ENCODE assay signal across 8 cellular contexts in genomic region chr4:38782452-38783108, GRCh38. TPM values are rescaled to one million over a fixed set of nuclear protein-coding genes. Genes with fewer than 3 reads are reported as not detected.
DNase-seq lines count a peak whose midpoint lies in the region; ATAC-seq, FAIRE-seq and TF ChIP-seq lines count a peak whose summit lies in the region.

Gene TLR10 (minus strand): TSS chr4:38782990. CDS start chr4:38775590, 7,400 bp downstream.

- peak; percentile 76 for TF ChIP-seq CTCF in AG10803 (conservative IDR thresholded peaks at IDR 0.05; ENCODE audit: low read length)

- peaks cover 2 to 22% (median 5%) of the 10 kb centered on the region in 4 donors for H3K4me1 Mint-ChIP-seq in naive thymus-derived CD8-positive, alpha-beta T cell

- ATAC-seq in HG02759 (IDR thresholded peaks at IDR 0.05; ENCODE audit: unreplicated experiment) = peak; percentile 61
- peak; percentile 62 to 70 for ATAC-seq in naive thymus-derived CD8-positive, alpha-beta T cell

- H3K27me3 Mint-ChIP-seq in naive thymus-derived CD8-positive, alpha-beta T cell = no peaks in the 10 kb centered on the region

- H3K36me3 ChIP-seq in MG63 = no peaks in the 10 kb centered on the region

- H3K4me3 Mint-ChIP-seq in naive thymus-derived CD8-positive, alpha-beta T cell = peak within 1 kb of the TSS in 3 of 10 donors; percentile 42 to 90 (median 62)

- peak within 1 kb of the TSS in 2 of 10 donors; percentile 30 to 60 for H3K27ac Mint-ChIP-seq in naive thymus-derived CD8-positive, alpha-beta T cell

- DNase-seq in AG10803 (ENCODE audit: low read depth) = peak; percentile 40
- DNase-seq in NCI-H1105 treated with DMSO at 0.1 percent for 48 hours (lab: John Stamatoyannopoulos, UW) = peak; percentile 51
- peak; percentile 57 to 72 for DNase-seq in erythroblast (lab: John Stamatoyannopoulos, UW)
- peak in 6 of 10 donors; percentile 3 to 56 (median 38) for DNase-seq in naive thymus-derived CD8-positive, alpha-beta T cell
- no peak for DNase-seq in MG63

- POLR2A ChIA-PET in naive thymus-derived CD8-positive, alpha-beta T cell (lab: Charles Lee) = interaction anchor here (0.6 kb wide), 1 partner anchor 22 kb away, joined by 5 read pairs; no protein-coding TSS in a partner anchor

- no peaks in the 10 kb centered on the region for H3K9me3 Mint-ChIP-seq in naive thymus-derived CD8-positive, alpha-beta T cell

- FAIRE-seq in TTC549 (lab: Jason Lieb, UNC) = peak; percentile 41

- no peak within 1 kb of the TSS for H3K4me3 ChIP-seq in AG10803 (ENCODE audit: low read length)
- H3K4me3 ChIP-seq in MG63 = no peak within 1 kb of the TSS

- H3K36me3 Mint-ChIP-seq in naive thymus-derived CD8-positive, alpha-beta T cell = no peaks in the 10 kb centered on the region

- no peaks in the 10 kb centered on the region for H3K27me3 ChIP-seq in MG63

- no peaks in the 10 kb centered on the region for H3K9me3 ChIP-seq in MG63

- TF ChIP-seq POLR2A in GM15510 (IDR thresholded peaks at IDR 0.05; ENCODE audit: borderline replicate concordance, extremely low read depth, insufficient read length) (peak; percentile 52), erythroblast (IDR thresholded peaks at IDR 0.05; ENCODE audit: low read length) (no peak)

RNA-seq across cellular contexts. Expression of gene TLR10, which starts in this region (rescaled TPM):
- 1 to 10 TPM; 2.0 to 2.7 TPM for total RNA-seq in naive thymus-derived CD8-positive, alpha-beta T cell
- under 1 TPM in 2 of 3 donors, not detected in 1; 0.30 to 0.44 TPM for polyA plus RNA-seq in naive thymus-derived CD8-positive, alpha-beta T cell
- not detected in 2 replicates for total RNA-seq in MG63 (2014; rRNA removed; shearing (Covaris generic); ENCODE audit: low replicate concordance)
